Comparison of ENCODE assay signal across 32 cellular contexts in genomic region chr1:182122855-182123254, GRCh38.
"Had no signal": no experiment of that assay in that cellular context is flagged by ENCODE, and none has a peak within 500 bp of the region (broad histone marks: within the 10 kb centered on the region; RNA-seq: fewer than 3 reads in every experiment).

No MANE protein-coding gene starts in this region.

- H3K4me3 ChIP-seq: ascending aorta, gastroesophageal sphincter, hepatocyte, neural progenitor cell, suprapubic skin, transverse colon, uterus had no signal

- H3K9me3 Mint-ChIP-seq: activated CD4-positive, alpha-beta memory T cell treated with anti-CD3 and anti-CD28 coated beads for 36 hours; activated naive CD4-positive, alpha-beta T cell treated with anti-CD3 and anti-CD28 coated beads for 36 hours; activated naive CD8-positive, alpha-beta T cell treated with anti-CD3 and anti-CD28 coated beads for 36 hours; activated T-helper 1 cell treated with anti-CD3 and anti-CD28 coated beads, Interleukin-12 subunit alpha, Interleukin-12 subunit beta, Interleukin-2, Interleukin-4 antibody, amounts not matched to agents 30 ng/mL and 10 ng/mL and 1 ng/mL, durations not matched to agents 14 hours and 24 hours and 36 hours; dendritic cell treated with granulocyte-macrophage colony-stimulating factor and Interleukin-4, amounts not matched to agents 40 ng/mL and 50 ng/mL, for 4 days; naive thymus-derived CD8-positive, alpha-beta T cell; neural progenitor cell; stimulated activated naive B cell treated with anti-CD40 and anti-IgM and Interleukin-4, amounts not matched to agents 10 μg/mL and 1 μg/mL and 100 μg/mL, for 72 hours had no signal

- ATAC-seq: activated CD4-positive, CD25-positive, alpha-beta regulatory T cell treated with anti-CD3 and anti-CD28 coated beads, Interleukin-2, amount 50 U/mL, for 24 hours; gastroesophageal sphincter; naive thymus-derived CD8-positive, alpha-beta T cell; right cardiac atrium; stimulated activated naive B cell treated with anti-CD40 and anti-IgM and Interleukin-4, amounts not matched to agents 10 μg/mL and 1 μg/mL and 100 μg/mL, for 72 hours; T-helper 17 cell had no signal

- H3K27me3 ChIP-seq: ascending aorta, gastroesophageal sphincter, hepatocyte, neural progenitor cell, suprapubic skin, transverse colon, uterus had no signal

- H3K4me3 Mint-ChIP-seq: activated CD4-positive, alpha-beta memory T cell treated with anti-CD3 and anti-CD28 coated beads for 36 hours; activated naive CD4-positive, alpha-beta T cell treated with anti-CD3 and anti-CD28 coated beads for 36 hours; activated naive CD8-positive, alpha-beta T cell treated with anti-CD3 and anti-CD28 coated beads for 36 hours; activated T-helper 1 cell treated with anti-CD3 and anti-CD28 coated beads, Interleukin-12 subunit alpha, Interleukin-12 subunit beta, Interleukin-2, Interleukin-4 antibody, amounts not matched to agents 30 ng/mL and 10 ng/mL and 1 ng/mL, durations not matched to agents 14 hours and 24 hours and 36 hours; dendritic cell treated with granulocyte-macrophage colony-stimulating factor and Interleukin-4, amounts not matched to agents 40 ng/mL and 50 ng/mL, for 4 days; naive thymus-derived CD8-positive, alpha-beta T cell; neural progenitor cell; stimulated activated naive B cell treated with anti-CD40 and anti-IgM and Interleukin-4, amounts not matched to agents 10 μg/mL and 1 μg/mL and 100 μg/mL, for 72 hours; T-helper 17 cell had no signal

- H3K4me1 ChIP-seq: ascending aorta, gastroesophageal sphincter, neural progenitor cell, uterus had no signal

- H3K27ac Mint-ChIP-seq: activated CD4-positive, alpha-beta memory T cell treated with anti-CD3 and anti-CD28 coated beads for 36 hours; activated naive CD4-positive, alpha-beta T cell treated with anti-CD3 and anti-CD28 coated beads for 36 hours; activated naive CD8-positive, alpha-beta T cell treated with anti-CD3 and anti-CD28 coated beads for 36 hours; activated T-helper 1 cell treated with anti-CD3 and anti-CD28 coated beads, Interleukin-12 subunit alpha, Interleukin-12 subunit beta, Interleukin-2, Interleukin-4 antibody, amounts not matched to agents 30 ng/mL and 10 ng/mL and 1 ng/mL, durations not matched to agents 14 hours and 24 hours and 36 hours; dendritic cell treated with granulocyte-macrophage colony-stimulating factor and Interleukin-4, amounts not matched to agents 40 ng/mL and 50 ng/mL, for 4 days; naive thymus-derived CD8-positive, alpha-beta T cell; stimulated activated naive B cell treated with anti-CD40 and anti-IgM and Interleukin-4, amounts not matched to agents 10 μg/mL and 1 μg/mL and 100 μg/mL, for 72 hours; T-helper 17 cell had no signal

- DNase-seq: activated CD4-positive, alpha-beta memory T cell treated with anti-CD3 and anti-CD28 coated beads for 36 hours; activated CD4-positive, alpha-beta T cell treated with anti-CD3 and anti-CD28 coated beads for 48 hours; activated CD8-positive, alpha-beta memory T cell treated with anti-CD3 and anti-CD28 coated beads, Interleukin-2, amount 50 U/mL, for 4 hours; activated effector memory CD4-positive, alpha-beta T cell treated with anti-CD3 and anti-CD28 coated beads, Interleukin-2, amount 50 U/mL, for 16 hours; activated naive CD4-positive, alpha-beta T cell treated with anti-CD3 and anti-CD28 coated beads for 36 hours; activated naive CD8-positive, alpha-beta T cell treated with anti-CD3 and anti-CD28 coated beads for 36 hours; activated T-cell treated with anti-CD3 and anti-CD28 coated beads, Interleukin-2, amount 50 U/mL, for 1 hour; caudate nucleus; effector CD8-positive, alpha-beta T cell; islet precursor cell; left colon; mammary epithelial cell; midbrain; naive thymus-derived CD8-positive, alpha-beta T cell; occipital lobe; right cardiac atrium; stimulated activated CD4-positive, alpha-beta T cell treated with anti-CD3 and anti-CD28 coated beads, Interleukin-15, amount 100 ng/mL, for 24 hours; stimulated activated CD4-positive, alpha-beta T cell treated with anti-CD3 and anti-CD28 coated beads, Interleukin-2, amount 100 ng/mL, for 24 hours; stimulated activated naive B cell treated with anti-CD40 and anti-IgM and Interleukin-4, amounts not matched to agents 10 μg/mL and 1 μg/mL and 100 μg/mL, for 72 hours; T-helper 17 cell; T1000; transverse colon; uterus; WERI-Rb-1 had no signal

- H3K36me3 ChIP-seq: ascending aorta, gastroesophageal sphincter, neural progenitor cell, suprapubic skin, transverse colon, uterus, WERI-Rb-1 had no signal

- H3K4me1 Mint-ChIP-seq: activated naive CD8-positive, alpha-beta T cell treated with anti-CD3 and anti-CD28 coated beads for 36 hours; stimulated activated naive B cell treated with anti-CD40 and anti-IgM and Interleukin-4, amounts not matched to agents 10 μg/mL and 1 μg/mL and 100 μg/mL, for 72 hours had no signal

- H3K36me3 Mint-ChIP-seq: activated CD4-positive, alpha-beta memory T cell treated with anti-CD3 and anti-CD28 coated beads for 36 hours; activated naive CD8-positive, alpha-beta T cell treated with anti-CD3 and anti-CD28 coated beads for 36 hours; naive thymus-derived CD8-positive, alpha-beta T cell; neural progenitor cell; stimulated activated naive B cell treated with anti-CD40 and anti-IgM and Interleukin-4, amounts not matched to agents 10 μg/mL and 1 μg/mL and 100 μg/mL, for 72 hours had no signal

- H3K9ac ChIP-seq: neural progenitor cell had no signal

- H3K27me3 Mint-ChIP-seq: activated CD4-positive, alpha-beta memory T cell treated with anti-CD3 and anti-CD28 coated beads for 36 hours; activated naive CD8-positive, alpha-beta T cell treated with anti-CD3 and anti-CD28 coated beads for 36 hours; dendritic cell treated with granulocyte-macrophage colony-stimulating factor and Interleukin-4, amounts not matched to agents 40 ng/mL and 50 ng/mL, for 4 days had no signal

- H3K9me3 ChIP-seq: ascending aorta, gastroesophageal sphincter, suprapubic skin, transverse colon, uterus had no signal
